1 cellular context compared by ENCODE assay signal in the genomic region with DNA sequence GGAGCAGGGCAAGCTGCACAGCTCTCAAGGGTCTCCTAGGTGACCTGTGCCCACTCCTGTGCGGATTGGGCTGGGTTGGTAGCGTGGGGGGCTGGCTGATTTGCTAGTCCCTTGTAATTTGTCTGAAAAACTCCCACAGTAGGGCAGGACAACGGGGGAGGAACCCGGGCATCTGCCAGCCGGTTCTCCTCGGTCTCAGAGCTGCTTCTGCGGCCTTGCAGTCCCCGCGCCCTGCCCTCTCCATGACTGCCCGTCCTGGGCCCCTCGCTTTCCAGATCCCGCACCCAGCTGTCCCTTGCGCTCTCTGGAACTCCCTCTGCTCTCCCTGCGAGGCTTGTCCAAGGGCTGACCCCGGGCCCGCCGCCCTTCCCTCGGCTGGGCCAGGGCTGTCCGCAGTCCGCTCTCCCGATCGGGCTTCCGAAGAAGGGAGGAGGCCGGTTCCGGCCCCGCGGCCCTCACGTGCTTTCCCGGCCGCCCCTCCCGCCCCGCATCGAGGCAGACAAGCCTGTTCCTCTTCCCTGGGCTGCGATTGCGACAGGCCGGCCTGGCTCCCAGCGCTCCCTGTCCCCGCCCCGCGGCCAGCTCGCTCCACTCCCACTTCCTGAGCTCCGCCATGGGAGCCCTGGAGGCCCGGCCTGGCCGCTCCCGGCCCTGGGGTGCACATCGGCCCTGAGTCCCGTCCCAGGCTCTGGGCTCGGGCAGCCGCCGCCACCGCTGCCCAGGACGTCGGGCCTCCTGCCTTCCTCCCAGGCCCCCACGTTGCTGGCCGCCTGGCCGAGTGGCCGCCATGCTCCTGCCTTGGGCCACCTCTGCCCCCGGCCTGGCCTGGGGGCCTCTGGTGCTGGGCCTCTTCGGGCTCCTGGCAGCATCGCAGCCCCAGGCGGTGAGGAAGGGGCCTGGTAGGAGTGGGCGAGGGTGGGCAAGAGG.
TF ChIP-seq lines count a peak whose summit lies in the region.

LTBR (plus strand) TSS at position 591 of the 927 bp plus-strand sequence; CDS start at position 788, 197 bp downstream.

TF ChIP-seq in HepG2, 621 proteins besides CTCF, POLR2A, EP300 and RAD21 (continued from another document and continues in another):
- TF ChIP-seq SNAPC4 (CRISPR knock-in tag; IDR thresholded peaks at IDR 0.05) (peak; percentile 80), HNRNPL (IDR thresholded peaks at IDR 0.05; ENCODE audit: low read depth, low read length) (0 out of 2 replicates have a peak, but pooled peaks have one; percentile 45), ZKSCAN5 (CRISPR knock-in tag; IDR thresholded peaks at IDR 0.05) (no peak), BRCA1 (CRISPR knock-in tag; IDR thresholded peaks at IDR 0.05) (peak; percentile 46; the same call in 1 of the 2 replicates), TAF15 (IDR thresholded peaks at IDR 0.05; ENCODE audit: low read depth, low read length, poor library complexity, severe bottlenecking) (peak; percentile 62), MXD3 (CRISPR knock-in tag; IDR thresholded peaks at IDR 0.05) (peak; percentile 99), ZMAT3 (CRISPR knock-in tag; conservative IDR thresholded peaks at IDR 0.05) (peak; percentile 94; the same call in 1 of the 2 replicates), FOXA1 (IDR thresholded peaks at IDR 0.05) (no peak), FOXA1 (CRISPR knock-in tag; IDR thresholded peaks at IDR 0.05) (0 out of 2 replicates have a peak, but pooled peaks have one; percentile 29), ELF3 (CRISPR knock-in tag; IDR thresholded peaks at IDR 0.05) (peak; percentile 91), DBP (CRISPR knock-in tag; IDR thresholded peaks at IDR 0.05; ENCODE audit: not compliant biosample characterization) (no peak), USF2 (IDR thresholded peaks at IDR 0.05; ENCODE audit: low read depth, low read length) (peak; percentile 46), USF2 (CRISPR knock-in tag; IDR thresholded peaks at IDR 0.05; ENCODE audit: borderline replicate concordance) (peak; percentile 84), HOXA7 (CRISPR knock-in tag; IDR thresholded peaks at IDR 0.05) (no peak), ZNF546 (CRISPR knock-in tag; conservative IDR thresholded peaks at IDR 0.05) (peak; percentile 52; the same call in 1 of the 2 replicates), ZNF543 (CRISPR knock-in tag; IDR thresholded peaks at IDR 0.05) (peak; percentile 91; the same call in 1 of the 2 replicates), NFKBIZ (CRISPR knock-in tag; IDR thresholded peaks at IDR 0.05) (peak; percentile 92), ZFP37 (CRISPR knock-in tag; IDR thresholded peaks at IDR 0.05; ENCODE audit: borderline replicate concordance) (peak; percentile 51; the same call in 1 of the 2 replicates), ZBTB25 (CRISPR knock-in tag; IDR thresholded peaks at IDR 0.05) (peak; percentile 93), EED (CRISPR knock-in tag; IDR thresholded peaks at IDR 0.05) (peak; percentile 77), TRIM24 (CRISPR knock-in tag; IDR thresholded peaks at IDR 0.05) (no peak), NKX3-1 (CRISPR knock-in tag; IDR thresholded peaks at IDR 0.05) (peak; percentile 87), ZBTB8A (CRISPR knock-in tag; IDR thresholded peaks at IDR 0.05; ENCODE audit: borderline replicate concordance, low read depth) (peak; percentile 59; the same call in 1 of the 2 replicates), ZNF746 (CRISPR knock-in tag; IDR thresholded peaks at IDR 0.05) (peak; percentile 94), ZIK1 (CRISPR knock-in tag; IDR thresholded peaks at IDR 0.05; ENCODE audit: borderline replicate concordance, low read depth) (peak; percentile 86; the same call in 1 of the 2 replicates), ZNF703 (CRISPR knock-in tag; IDR thresholded peaks at IDR 0.05; ENCODE audit: borderline replicate concordance) (peak; percentile 82)
- TF ChIP-seq, protein P1, sequence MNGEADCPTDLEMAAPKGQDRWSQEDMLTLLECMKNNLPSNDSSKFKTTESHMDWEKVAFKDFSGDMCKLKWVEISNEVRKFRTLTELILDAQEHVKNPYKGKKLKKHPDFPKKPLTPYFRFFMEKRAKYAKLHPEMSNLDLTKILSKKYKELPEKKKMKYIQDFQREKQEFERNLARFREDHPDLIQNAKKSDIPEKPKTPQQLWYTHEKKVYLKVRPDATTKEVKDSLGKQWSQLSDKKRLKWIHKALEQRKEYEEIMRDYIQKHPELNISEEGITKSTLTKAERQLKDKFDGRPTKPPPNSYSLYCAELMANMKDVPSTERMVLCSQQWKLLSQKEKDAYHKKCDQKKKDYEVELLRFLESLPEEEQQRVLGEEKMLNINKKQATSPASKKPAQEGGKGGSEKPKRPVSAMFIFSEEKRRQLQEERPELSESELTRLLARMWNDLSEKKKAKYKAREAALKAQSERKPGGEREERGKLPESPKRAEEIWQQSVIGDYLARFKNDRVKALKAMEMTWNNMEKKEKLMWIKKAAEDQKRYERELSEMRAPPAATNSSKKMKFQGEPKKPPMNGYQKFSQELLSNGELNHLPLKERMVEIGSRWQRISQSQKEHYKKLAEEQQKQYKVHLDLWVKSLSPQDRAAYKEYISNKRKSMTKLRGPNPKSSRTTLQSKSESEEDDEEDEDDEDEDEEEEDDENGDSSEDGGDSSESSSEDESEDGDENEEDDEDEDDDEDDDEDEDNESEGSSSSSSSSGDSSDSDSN (CRISPR knock-in tag; IDR thresholded peaks at IDR 0.05): peak; percentile 100
- TF ChIP-seq, protein P2, sequence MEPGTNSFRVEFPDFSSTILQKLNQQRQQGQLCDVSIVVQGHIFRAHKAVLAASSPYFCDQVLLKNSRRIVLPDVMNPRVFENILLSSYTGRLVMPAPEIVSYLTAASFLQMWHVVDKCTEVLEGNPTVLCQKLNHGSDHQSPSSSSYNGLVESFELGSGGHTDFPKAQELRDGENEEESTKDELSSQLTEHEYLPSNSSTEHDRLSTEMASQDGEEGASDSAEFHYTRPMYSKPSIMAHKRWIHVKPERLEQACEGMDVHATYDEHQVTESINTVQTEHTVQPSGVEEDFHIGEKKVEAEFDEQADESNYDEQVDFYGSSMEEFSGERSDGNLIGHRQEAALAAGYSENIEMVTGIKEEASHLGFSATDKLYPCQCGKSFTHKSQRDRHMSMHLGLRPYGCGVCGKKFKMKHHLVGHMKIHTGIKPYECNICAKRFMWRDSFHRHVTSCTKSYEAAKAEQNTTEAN (CRISPR knock-in tag; conservative IDR thresholded peaks at IDR 0.05): 0 out of 2 replicates have a peak, but pooled peaks have one; percentile 11
- TF ChIP-seq, protein P3, sequence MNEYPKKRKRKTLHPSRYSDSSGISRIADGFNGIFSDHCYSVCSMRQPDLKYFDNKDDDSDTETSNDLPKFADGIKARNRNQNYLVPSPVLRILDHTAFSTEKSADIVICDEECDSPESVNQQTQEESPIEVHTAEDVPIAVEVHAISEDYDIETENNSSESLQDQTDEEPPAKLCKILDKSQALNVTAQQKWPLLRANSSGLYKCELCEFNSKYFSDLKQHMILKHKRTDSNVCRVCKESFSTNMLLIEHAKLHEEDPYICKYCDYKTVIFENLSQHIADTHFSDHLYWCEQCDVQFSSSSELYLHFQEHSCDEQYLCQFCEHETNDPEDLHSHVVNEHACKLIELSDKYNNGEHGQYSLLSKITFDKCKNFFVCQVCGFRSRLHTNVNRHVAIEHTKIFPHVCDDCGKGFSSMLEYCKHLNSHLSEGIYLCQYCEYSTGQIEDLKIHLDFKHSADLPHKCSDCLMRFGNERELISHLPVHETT (CRISPR knock-in tag; conservative IDR thresholded peaks at IDR 0.05): peak; percentile 87; the same call in 1 of the 2 replicates
- TF ChIP-seq, protein P4, sequence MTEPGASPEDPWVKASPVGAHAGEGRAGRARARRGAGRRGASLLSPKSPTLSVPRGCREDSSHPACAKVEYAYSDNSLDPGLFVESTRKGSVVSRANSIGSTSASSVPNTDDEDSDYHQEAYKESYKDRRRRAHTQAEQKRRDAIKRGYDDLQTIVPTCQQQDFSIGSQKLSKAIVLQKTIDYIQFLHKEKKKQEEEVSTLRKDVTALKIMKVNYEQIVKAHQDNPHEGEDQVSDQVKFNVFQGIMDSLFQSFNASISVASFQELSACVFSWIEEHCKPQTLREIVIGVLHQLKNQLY (CRISPR knock-in tag; IDR thresholded peaks at IDR 0.05): peak; percentile 90
- TF ChIP-seq, protein P5, sequence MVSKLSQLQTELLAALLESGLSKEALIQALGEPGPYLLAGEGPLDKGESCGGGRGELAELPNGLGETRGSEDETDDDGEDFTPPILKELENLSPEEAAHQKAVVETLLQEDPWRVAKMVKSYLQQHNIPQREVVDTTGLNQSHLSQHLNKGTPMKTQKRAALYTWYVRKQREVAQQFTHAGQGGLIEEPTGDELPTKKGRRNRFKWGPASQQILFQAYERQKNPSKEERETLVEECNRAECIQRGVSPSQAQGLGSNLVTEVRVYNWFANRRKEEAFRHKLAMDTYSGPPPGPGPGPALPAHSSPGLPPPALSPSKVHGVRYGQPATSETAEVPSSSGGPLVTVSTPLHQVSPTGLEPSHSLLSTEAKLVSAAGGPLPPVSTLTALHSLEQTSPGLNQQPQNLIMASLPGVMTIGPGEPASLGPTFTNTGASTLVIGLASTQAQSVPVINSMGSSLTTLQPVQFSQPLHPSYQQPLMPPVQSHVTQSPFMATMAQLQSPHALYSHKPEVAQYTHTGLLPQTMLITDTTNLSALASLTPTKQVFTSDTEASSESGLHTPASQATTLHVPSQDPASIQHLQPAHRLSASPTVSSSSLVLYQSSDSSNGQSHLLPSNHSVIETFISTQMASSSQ (IDR thresholded peaks at IDR 0.05; ENCODE audit: low read depth): no peak
- TF ChIP-seq, protein P5 (CRISPR knock-in tag; IDR thresholded peaks at IDR 0.05; ENCODE audit: borderline replicate concordance): peak; percentile 86
